ENCODE assay signal across 9 cellular contexts in genomic region chr10:132193907-132194552, GRCh38. TPM values are rescaled to one million over a fixed set of nuclear protein-coding genes. Genes with fewer than 3 reads are reported as not detected.
DNase-seq lines count a peak whose midpoint lies in the region; ATAC-seq, FAIRE-seq and TF ChIP-seq lines count a peak whose summit lies in the region.
"Had no signal": no experiment of that assay in that cellular context is flagged by ENCODE, and none has a peak within 500 bp of the region (broad histone marks: within the 10 kb centered on the region; RNA-seq: fewer than 3 reads in every experiment).

No MANE protein-coding gene starts in this region.

- H3K4me3 ChIP-seq in MG63 (no peak overlapping the region), K562 (no peak overlapping the region)

- POLR2A ChIA-PET in K562 (lab: Yijun Ruan, JAX) = interaction anchor here (0.6 kb wide), 1 partner anchor 875 kb away, joined by 3 read pairs; no protein-coding TSS in a partner anchor

- no peak overlapping the region for H3K27ac Mint-ChIP-seq in natural killer cell

- TF ChIP-seq RAD21 in K562 (CRISPR knock-in tag; conservative IDR thresholded peaks at IDR 0.05 in 1 of 2, IDR thresholded peaks at IDR 0.05 in 1 of 2) = no peak

- no peaks in the 10 kb centered on the region for H3K4me1 Mint-ChIP-seq in natural killer cell

- H2AFZ ChIP-seq in K562 (ENCODE audit: low read depth, low read length) = no peak overlapping the region

- H3K9me3 ChIP-seq in MG63 = no peaks in the 10 kb centered on the region
- no peaks in the 10 kb centered on the region for H3K9me3 ChIP-seq in K562 (replicated peaks; ENCODE audit: control insufficient read depth, insufficient read depth, low read depth, low read length)

- TF ChIP-seq CTCF in K562 (IDR thresholded peaks at IDR 0.05 in 2 of 3, conservative IDR thresholded peaks at IDR 0.05 in 1 of 3; ENCODE audit: insufficient read depth in 2 of 3, low read depth in 1 of 3, low read length in 3 of 3) (no peak), natural killer cell (IDR thresholded peaks at IDR 0.05) (no peak)

- no peaks in the 10 kb centered on the region for H3K9me3 Mint-ChIP-seq in natural killer cell
- H3K9me3 Mint-ChIP-seq: brain had no signal

- no TSS peak for BruUV-seq in K562 (replicated peaks; lab: Mats Ljungman, UMichigan)

- ATAC-seq in K562 (peak; percentile 72), natural killer cell (peak; percentile 36 to 65 (median 58)), HG03342 (IDR thresholded peaks at IDR 0.05; ENCODE audit: unreplicated experiment) (no peak)

- CTCF ChIA-PET in K562 (lab: Yijun Ruan, JAX; ENCODE audit: low intra/inter-chr PET ratio) = no interaction called here

- H3K4me2 ChIP-seq in K562 (ENCODE audit: insufficient read depth, low read length) = no peak overlapping the region

- WGBS in K562 (ENCODE audit: insufficient coverage, low coverage, missing lambda C conversion rate) = 0% methylated on average over 8 of the region's 21 CpGs

- no peaks in the 10 kb centered on the region for H3K36me3 Mint-ChIP-seq in natural killer cell

- H4K20me1 ChIP-seq in K562 (replicated peaks; ENCODE audit: control insufficient read depth, insufficient read depth, low read length) = no peaks in the 10 kb centered on the region; the same call in 1 of the 2 replicates

- no peaks in the 10 kb centered on the region; a peak in 1 of 5 replicates for H3K4me1 ChIP-seq in K562 (replicated peaks in 1 of 2; ENCODE audit: control insufficient read depth in 2 of 2, insufficient read depth in 2 of 2, low read length in 2 of 2)

- H3K9ac ChIP-seq in K562 (ENCODE audit: insufficient read depth in 1 of 2, low read depth in 2 of 2, low read length in 2 of 2) = no peak overlapping the region

- H3K27ac ChIP-seq in K562 (ENCODE audit: extremely low read depth, low read depth, low read length) = no peak overlapping the region

- no peaks in the 10 kb centered on the region for H3K36me3 ChIP-seq in MG63
- H3K36me3 ChIP-seq in K562 (ENCODE audit: control insufficient read depth, insufficient read depth, low read length) = no peaks in the 10 kb centered on the region

- H3K4me3 Mint-ChIP-seq in natural killer cell = no peak overlapping the region
- H3K4me3 Mint-ChIP-seq: brain had no signal

- DNase-seq in GM03348 (ENCODE audit: low spot score) (peak; percentile 76), MG63 (peak; percentile 18), K562 (ENCODE audit: extremely low read depth in 1 of 4, low spot score in 3 of 4) (peak; percentile 19 to 57 (median 48)), natural killer cell (no peak), NCI-H2081 (lab: John Stamatoyannopoulos, UW) (no peak)
- DNase-seq in activated CD4-positive, CD25-positive, alpha-beta regulatory T cell treated with anti-CD3 and anti-CD28 coated beads, Interleukin-2, amount 50 U/mL, for 72 hours = no peak
- DNase-seq: stimulated activated CD4-positive, alpha-beta T cell treated with anti-CD3 and anti-CD28 coated beads, Interleukin-15, amount 100 ng/mL, for 24 hours had no signal

- peaks cover 12 to 14% of the 10 kb centered on the region in 2 donors for H3K27me3 Mint-ChIP-seq in natural killer cell (ENCODE audit: low read depth in 2 of 2)
- H3K27me3 Mint-ChIP-seq: brain had no signal

- FAIRE-seq in K562 (lab: Jason Lieb, UNC) = no peak

- no peaks in the 10 kb centered on the region for H3K9me1 ChIP-seq in K562 (ENCODE audit: control insufficient read depth, insufficient read depth, low read length)

- H3K79me2 ChIP-seq in K562 (ENCODE audit: control insufficient read depth, insufficient read depth, low read length) = no peaks in the 10 kb centered on the region

- no peak for TF ChIP-seq EP300 in K562 (IDR thresholded peaks at IDR 0.05; ENCODE audit: low read length)

- intact Hi-C loops in K562 (cut with micrococcal nuclease) = no loop called here
- intact Hi-C loops in natural killer cell (cut with micrococcal nuclease) = no loop called here

- in situ Hi-C loops in K562 (cut with MboI) = no loop called here

- H3K27me3 ChIP-seq in MG63 (no peaks in the 10 kb centered on the region), K562 (ENCODE audit: control insufficient read depth in 2 of 2, insufficient read depth in 2 of 2, low read length in 2 of 2) (peaks cover 0 to 22% of the 10 kb centered on the region in 2 experiments; a peak in 2 of 5 replicates)

- no peak for TF ChIP-seq POLR2A in K562 (conservative IDR thresholded peaks at IDR 0.05)

TF ChIP-seq in K562, 482 proteins besides CTCF, POLR2A, EP300 and RAD21 (continues in another document):
- TF ChIP-seq GABPB2 (CRISPR knock-in tag; conservative IDR thresholded peaks at IDR 0.05) (no peak), ZNF384 (IDR thresholded peaks at IDR 0.05; ENCODE audit: low read depth, low read length) (no peak), MAFK (IDR thresholded peaks at IDR 0.05; ENCODE audit: low read length) (no peak), MIER1 (IDR thresholded peaks at IDR 0.05; ENCODE audit: low read depth) (peak; percentile 75; the same call in 1 of the 2 replicates), REST (CRISPR knock-in tag; IDR thresholded peaks at IDR 0.05; ENCODE audit: low read depth) (peak; percentile 93), TFAP4 (CRISPR knock-in tag; IDR thresholded peaks at IDR 0.05; ENCODE audit: borderline replicate concordance) (peak; percentile 30; the same call in 1 of the 2 replicates), ZNF511 (CRISPR knock-in tag; IDR thresholded peaks at IDR 0.05) (0 out of 2 replicates have a peak, but pooled peaks have one; percentile 33), EHMT2 (IDR thresholded peaks at IDR 0.05) (peak; percentile 86), ZNF766 (CRISPR knock-in tag; conservative IDR thresholded peaks at IDR 0.05) (no peak)

RNA-seq across cellular contexts. Expression of gene DPYSL4, which starts 7.3 kb away (rescaled TPM):
- total RNA-seq in MG63 (2014; rRNA removed; shearing (Covaris generic); ENCODE audit: low replicate concordance) = 16.5 and 22.3 TPM in 2 replicates
- total RNA-seq in K562 (2011; cell fraction: chromatin; rRNA removed; ENCODE audit: low replicate concordance) = 0.25 and 0.32 TPM in 2 replicates
- total RNA-seq in K562 (2011; cell fraction: nucleolus; rRNA removed) = 0.26 TPM in 1 of 2 replicates, not detected in the other
- 0.15 TPM in 1 of 2 replicates, not detected in the other for total RNA-seq in K562 (2011; cell fraction: nucleoplasm; rRNA removed)
- total RNA-seq in K562 (2014; rRNA removed) = not detected in 2 replicates
- not detected in 2 replicates for total RNA-seq in K562 (2014; rRNA removed; fragmentation: Illumina TruSeq; extraction: Trizol)
- total RNA-seq in K562 (2015; rRNA removed; fragmentation: Illumina TruSeq; extraction: Trizol) = not detected in 2 replicates
- 0.11 TPM in 1 of 2 replicates, not detected in the other for total RNA-seq in K562 (2021)
- polyA plus RNA-seq in K562 (2011; rRNA removed) = 0.03 TPM in 1 of 2 replicates, not detected in the other
- not detected in 2 replicates for polyA plus RNA-seq in K562 (2011; cell fraction: cytosol; rRNA removed)
- polyA plus RNA-seq in K562 (2011; cell fraction: nucleus; rRNA removed) = 0.08 and 0.40 TPM in 2 replicates
- 0.07 and 0.24 TPM in 2 replicates for polyA plus RNA-seq in K562 (2012)
- polyA plus RNA-seq in K562 (2014; fragmentation: Illumina TruSeq; extraction: Trizol) = not detected in 2 replicates
- not detected for polyA plus RNA-seq in K562 (2014; fragmentation: Nextera tagmentation; extraction: Ambion mirVana)
- not detected in 2 replicates for polyA plus RNA-seq in K562 (2014; rRNA removed)
- polyA minus RNA-seq in K562 (2011; rRNA and poly(A)+ RNA removed) = not detected in 2 replicates
- not detected in 2 replicates for polyA minus RNA-seq in K562 (2011; cell fraction: cytosol; rRNA and poly(A)+ RNA removed)
- 0.54 TPM in 1 of 2 replicates, not detected in the other for polyA minus RNA-seq in K562 (2011; cell fraction: nucleus; rRNA and poly(A)+ RNA removed)
- total RNA-seq in natural killer cell = 1 to 10 TPM in 2 of 3 donors, under 1 TPM in 1; 0.40 to 1.3 (median 1.0) TPM

Comparison
In these comparisons a context has a peak if more than half of its experiments do, and no peak if none do; other contexts are left out.
1. DNase-seq: peak in GM03348 (single experiment), MG63 (single experiment) and K562 (4 of 4); none in natural killer cell (single experiment), NCI-H2081 (0 of 2) and activated CD4-positive, CD25-positive, alpha-beta regulatory T cell treated with anti-CD3 and anti-CD28 coated beads, Interleukin-2, amount 50 U/mL, for 72 hours (single experiment).